2 cellular contexts compared by ENCODE assay signal in genomic region chr1:229108598-229109201, GRCh38.
TF ChIP-seq lines count a peak whose summit lies in the region.

No MANE protein-coding gene starts in this region.

TF ChIP-seq in GM12878, 131 proteins besides CTCF, POLR2A, EP300 and RAD21 (continued from another document):
- no peak for TF ChIP-seq BCLAF1 (IDR thresholded peaks at IDR 0.05)
- TF ChIP-seq CBFB (IDR thresholded peaks at IDR 0.05; ENCODE audit: low read depth) = no peak
- TF ChIP-seq, protein P1, sequence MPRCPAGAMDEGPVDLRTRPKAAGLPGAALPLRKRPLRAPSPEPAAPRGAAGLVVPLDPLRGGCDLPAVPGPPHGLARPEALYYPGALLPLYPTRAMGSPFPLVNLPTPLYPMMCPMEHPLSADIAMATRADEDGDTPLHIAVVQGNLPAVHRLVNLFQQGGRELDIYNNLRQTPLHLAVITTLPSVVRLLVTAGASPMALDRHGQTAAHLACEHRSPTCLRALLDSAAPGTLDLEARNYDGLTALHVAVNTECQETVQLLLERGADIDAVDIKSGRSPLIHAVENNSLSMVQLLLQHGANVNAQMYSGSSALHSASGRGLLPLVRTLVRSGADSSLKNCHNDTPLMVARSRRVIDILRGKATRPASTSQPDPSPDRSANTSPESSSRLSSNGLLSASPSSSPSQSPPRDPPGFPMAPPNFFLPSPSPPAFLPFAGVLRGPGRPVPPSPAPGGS (IDR thresholded peaks at IDR 0.05; ENCODE audit: borderline replicate concordance, insufficient read depth, low read depth, low read length, poor library complexity, severe bottlenecking) = no peak
- no peak for TF ChIP-seq SREBF2 (IDR thresholded peaks at IDR 0.05; ENCODE audit: low read length)
- no peak for TF ChIP-seq ZNF24 (IDR thresholded peaks at IDR 0.05)
- no peak for TF ChIP-seq NFYA (IDR thresholded peaks at IDR 0.05; ENCODE audit: borderline replicate concordance, low read depth, low read length)
TF ChIP-seq in GM12878: peak in this region for 0.

TF ChIP-seq in HepG2, 621 proteins besides CTCF, POLR2A, EP300 and RAD21 (continued from another document and continues in another):
- peak; percentile 38; the same call in 1 of the 2 replicates for TF ChIP-seq POGZ (CRISPR knock-in tag; IDR thresholded peaks at IDR 0.05)
- peak; percentile 26; the same call in 1 of the 2 replicates for TF ChIP-seq RARA (CRISPR knock-in tag; IDR thresholded peaks at IDR 0.05)
- 0 out of 2 replicates have a peak, but pooled peaks have one; percentile 50 for TF ChIP-seq ARID4A (CRISPR knock-in tag; IDR thresholded peaks at IDR 0.05; ENCODE audit: borderline replicate concordance)
- no peak for TF ChIP-seq ADNP (CRISPR knock-in tag; IDR thresholded peaks at IDR 0.05)
- 0 out of 2 replicates have a peak, but pooled peaks have one; percentile 33 for TF ChIP-seq RFXAP (CRISPR knock-in tag; IDR thresholded peaks at IDR 0.05; ENCODE audit: borderline replicate concordance)
- peak; percentile 23; the same call in 1 of the 2 replicates for TF ChIP-seq MED1 (CRISPR knock-in tag; IDR thresholded peaks at IDR 0.05)
- TF ChIP-seq PAXIP1 (CRISPR knock-in tag; conservative IDR thresholded peaks at IDR 0.05) = peak; percentile 58
- TF ChIP-seq HNF1B (CRISPR knock-in tag; IDR thresholded peaks at IDR 0.05) = peak; percentile 66; the same call in 1 of the 2 replicates
- TF ChIP-seq NFKB2 (CRISPR knock-in tag; IDR thresholded peaks at IDR 0.05; ENCODE audit: borderline replicate concordance) = no peak
- TF ChIP-seq ZNF572 (CRISPR knock-in tag; IDR thresholded peaks at IDR 0.05) = 0 out of 2 replicates have a peak, but pooled peaks have one; percentile 30
- TF ChIP-seq, protein P2, sequence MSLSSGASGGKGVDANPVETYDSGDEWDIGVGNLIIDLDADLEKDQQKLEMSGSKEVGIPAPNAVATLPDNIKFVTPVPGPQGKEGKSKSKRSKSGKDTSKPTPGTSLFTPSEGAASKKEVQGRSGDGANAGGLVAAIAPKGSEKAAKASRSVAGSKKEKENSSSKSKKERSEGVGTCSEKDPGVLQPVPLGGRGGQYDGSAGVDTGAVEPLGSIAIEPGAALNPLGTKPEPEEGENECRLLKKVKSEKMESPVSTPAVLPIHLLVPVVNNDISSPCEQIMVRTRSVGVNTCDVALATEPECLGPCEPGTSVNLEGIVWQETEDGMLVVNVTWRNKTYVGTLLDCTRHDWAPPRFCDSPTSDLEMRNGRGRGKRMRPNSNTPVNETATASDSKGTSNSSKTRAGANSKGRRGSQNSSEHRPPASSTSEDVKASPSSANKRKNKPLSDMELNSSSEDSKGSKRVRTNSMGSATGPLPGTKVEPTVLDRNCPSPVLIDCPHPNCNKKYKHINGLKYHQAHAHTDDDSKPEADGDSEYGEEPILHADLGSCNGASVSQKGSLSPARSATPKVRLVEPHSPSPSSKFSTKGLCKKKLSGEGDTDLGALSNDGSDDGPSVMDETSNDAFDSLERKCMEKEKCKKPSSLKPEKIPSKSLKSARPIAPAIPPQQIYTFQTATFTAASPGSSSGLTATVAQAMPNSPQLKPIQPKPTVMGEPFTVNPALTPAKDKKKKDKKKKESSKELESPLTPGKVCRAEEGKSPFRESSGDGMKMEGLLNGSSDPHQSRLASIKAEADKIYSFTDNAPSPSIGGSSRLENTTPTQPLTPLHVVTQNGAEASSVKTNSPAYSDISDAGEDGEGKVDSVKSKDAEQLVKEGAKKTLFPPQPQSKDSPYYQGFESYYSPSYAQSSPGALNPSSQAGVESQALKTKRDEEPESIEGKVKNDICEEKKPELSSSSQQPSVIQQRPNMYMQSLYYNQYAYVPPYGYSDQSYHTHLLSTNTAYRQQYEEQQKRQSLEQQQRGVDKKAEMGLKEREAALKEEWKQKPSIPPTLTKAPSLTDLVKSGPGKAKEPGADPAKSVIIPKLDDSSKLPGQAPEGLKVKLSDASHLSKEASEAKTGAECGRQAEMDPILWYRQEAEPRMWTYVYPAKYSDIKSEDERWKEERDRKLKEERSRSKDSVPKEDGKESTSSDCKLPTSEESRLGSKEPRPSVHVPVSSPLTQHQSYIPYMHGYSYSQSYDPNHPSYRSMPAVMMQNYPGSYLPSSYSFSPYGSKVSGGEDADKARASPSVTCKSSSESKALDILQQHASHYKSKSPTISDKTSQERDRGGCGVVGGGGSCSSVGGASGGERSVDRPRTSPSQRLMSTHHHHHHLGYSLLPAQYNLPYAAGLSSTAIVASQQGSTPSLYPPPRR (CRISPR knock-in tag; IDR thresholded peaks at IDR 0.05; ENCODE audit: borderline replicate concordance) = 0 out of 2 replicates have a peak, but pooled peaks have one; percentile 19
- TF ChIP-seq TARDBP (CRISPR knock-in tag; IDR thresholded peaks at IDR 0.05) = 0 out of 2 replicates have a peak, but pooled peaks have one; percentile 17
- peak; percentile 88 for TF ChIP-seq ZNF687 (CRISPR knock-in tag; IDR thresholded peaks at IDR 0.05)
- TF ChIP-seq, protein P3, sequence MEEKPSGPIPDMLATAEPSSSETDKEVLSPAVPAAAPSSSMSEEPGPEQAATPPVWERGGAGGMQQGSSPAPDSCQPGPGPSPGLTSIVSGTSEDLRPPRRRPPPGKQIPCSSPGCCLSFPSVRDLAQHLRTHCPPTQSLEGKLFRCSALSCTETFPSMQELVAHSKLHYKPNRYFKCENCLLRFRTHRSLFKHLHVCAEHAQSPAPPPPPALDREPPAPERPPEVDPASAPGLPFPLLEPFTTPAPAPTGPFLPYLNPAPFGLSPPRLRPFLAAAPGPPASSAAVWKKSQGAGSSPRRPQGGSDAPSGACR (CRISPR knock-in tag; IDR thresholded peaks at IDR 0.05) = 0 out of 2 replicates have a peak, but pooled peaks have one; percentile 61
- no peak for TF ChIP-seq ZNF513 (CRISPR knock-in tag; conservative IDR thresholded peaks at IDR 0.05)
- TF ChIP-seq ZNF280D (CRISPR knock-in tag; IDR thresholded peaks at IDR 0.05) = peak; percentile 78; the same call in 1 of the 2 replicates
